ENCODE assay signal across 21 cellular contexts in genomic region chr2:16285813-16286510, GRCh38.
"Had no signal": no experiment of that assay in that cellular context is flagged by ENCODE, and none has a peak within 500 bp of the region (broad histone marks: within the 10 kb centered on the region; RNA-seq: fewer than 3 reads in every experiment).

No MANE protein-coding gene starts in this region.

- H3K4me1 Mint-ChIP-seq: memory B cell; stimulated activated effector memory CD8-positive, alpha-beta T cell treated with anti-CD3 and anti-CD28 coated beads, Interleukin-12 subunit alpha, Interleukin-12 subunit beta, amount 100 ng/mL, for 72 hours had no signal

- H3K4me1 ChIP-seq: heart right ventricle, left lung, lower lobe of right lung, right atrium auricular region, tibial artery, upper lobe of right lung had no signal

- H3K9me3 ChIP-seq: heart right ventricle, left lung, lower lobe of right lung, ovary, right atrium auricular region, tibial artery, upper lobe of right lung had no signal

- H3K27ac ChIP-seq: dorsolateral prefrontal cortex, heart right ventricle, left lung, lower lobe of right lung, ovary, right atrium auricular region, tibial artery, upper lobe of right lung had no signal

- H3K36me3 ChIP-seq: heart right ventricle, left lung, lower lobe of right lung, ovary, right atrium auricular region, tibial artery, upper lobe of right lung had no signal

- DNase-seq: cortex of kidney; dorsolateral prefrontal cortex; effector CD8-positive, alpha-beta T cell; heart right ventricle; hypothalamus; islet precursor cell; left lung; lower lobe of right lung; natural killer cell; nucleus accumbens; ovary; small intestine; stimulated activated CD4-positive, alpha-beta T cell treated with anti-CD3 and anti-CD28 coated beads, Interleukin-12 subunit alpha, Interleukin-12 subunit beta, amount 100 ng/mL, for 4 hours; tibial artery; upper lobe of right lung had no signal

- H3K36me3 Mint-ChIP-seq: memory B cell; mesothelial cell of epicardium; natural killer cell; stimulated activated effector memory CD8-positive, alpha-beta T cell treated with anti-CD3 and anti-CD28 coated beads, Interleukin-12 subunit alpha, Interleukin-12 subunit beta, amount 100 ng/mL, for 72 hours had no signal

- H3K4me3 Mint-ChIP-seq: memory B cell; mesothelial cell of epicardium; natural killer cell; neural crest cell; stimulated activated effector memory CD8-positive, alpha-beta T cell treated with anti-CD3 and anti-CD28 coated beads, Interleukin-12 subunit alpha, Interleukin-12 subunit beta, amount 100 ng/mL, for 72 hours; stimulated activated naive CD8-positive, alpha-beta T cell treated with anti-CD3 and anti-CD28 coated beads, Interleukin-15, Interleukin-2, amounts not matched to agents 100 ng/mL and 50 ng/mL, for 24 hours had no signal

- H3K27ac Mint-ChIP-seq: memory B cell; mesothelial cell of epicardium; natural killer cell; stimulated activated effector memory CD8-positive, alpha-beta T cell treated with anti-CD3 and anti-CD28 coated beads, Interleukin-12 subunit alpha, Interleukin-12 subunit beta, amount 100 ng/mL, for 72 hours; stimulated activated naive CD8-positive, alpha-beta T cell treated with anti-CD3 and anti-CD28 coated beads, Interleukin-15, Interleukin-2, amounts not matched to agents 100 ng/mL and 50 ng/mL, for 24 hours had no signal

- H3K9me3 Mint-ChIP-seq: memory B cell; mesothelial cell of epicardium; natural killer cell; neural crest cell; stimulated activated effector memory CD8-positive, alpha-beta T cell treated with anti-CD3 and anti-CD28 coated beads, Interleukin-12 subunit alpha, Interleukin-12 subunit beta, amount 100 ng/mL, for 72 hours; stimulated activated naive CD8-positive, alpha-beta T cell treated with anti-CD3 and anti-CD28 coated beads, Interleukin-15, Interleukin-2, amounts not matched to agents 100 ng/mL and 50 ng/mL, for 24 hours had no signal

- H3K4me3 ChIP-seq: dorsolateral prefrontal cortex, heart right ventricle, left lung, lower lobe of right lung, ovary, right atrium auricular region, tibial artery, upper lobe of right lung had no signal

- H3K27me3 ChIP-seq: dorsolateral prefrontal cortex, ovary, right atrium auricular region, upper lobe of right lung had no signal
